In the genomic region with DNA sequence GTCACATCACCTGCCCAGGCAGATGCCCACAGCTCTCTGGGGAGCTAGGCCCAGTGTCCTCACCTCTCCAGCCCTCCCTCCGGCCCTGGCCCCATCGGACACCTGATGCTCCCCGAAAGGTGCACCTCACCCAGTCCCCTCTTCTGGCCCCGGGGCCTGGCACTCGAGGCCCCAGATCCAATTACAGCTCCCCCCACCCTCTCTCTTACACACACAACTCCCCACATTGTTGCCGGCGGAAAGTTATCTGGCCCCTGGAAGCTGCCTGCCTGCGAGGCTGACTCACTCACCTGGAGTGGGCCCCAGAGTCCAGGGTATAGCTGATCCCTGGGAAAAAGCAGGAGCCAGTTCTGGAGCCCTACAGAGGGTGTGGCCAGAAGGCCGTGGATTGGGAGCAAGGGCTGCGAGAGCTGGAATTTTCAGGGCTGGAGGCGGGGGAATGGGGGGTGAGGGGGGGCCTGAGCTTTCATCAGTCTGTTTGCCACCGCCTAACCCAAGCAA, we compare ENCODE assay signal across 8 cellular contexts. TPM values are rescaled to one million over a fixed set of nuclear protein-coding genes. Genes with fewer than 3 reads are reported as not detected.
DNase-seq lines count a peak whose midpoint lies in the region; TF ChIP-seq lines count a peak whose summit lies in the region.
"Had no signal": no experiment of that assay in that cellular context is flagged by ENCODE, and none has a peak within 500 bp of the region (broad histone marks: within the 10 kb centered on the region; RNA-seq: fewer than 3 reads in every experiment).

No MANE protein-coding gene starts in this region.

- no peak overlapping the region for H3K27ac Mint-ChIP-seq in neural crest cell (ENCODE audit: unreplicated experiment)
- H3K27ac Mint-ChIP-seq: activated T-cell treated with anti-CD3 and anti-CD28 coated beads, Interleukin-2, amount 50 U/mL, for 72 hours had no signal

- H3K4me1 Mint-ChIP-seq in neural crest cell: peaks cover 7% of the 10 kb centered on the region

- H3K27me3 Mint-ChIP-seq in neural crest cell (ENCODE audit: low read depth): peaks cover 66% of the 10 kb centered on the region

- BruUV-seq in OCI-LY7 (replicated peaks; lab: Mats Ljungman, UMichigan): no TSS peak

- H4K20me1 ChIP-seq in OCI-LY7 (ENCODE audit: insufficient read depth, low read length): no peaks in the 10 kb centered on the region

- no peaks in the 10 kb centered on the region for H3K9me3 Mint-ChIP-seq in neural crest cell
- H3K9me3 Mint-ChIP-seq: activated T-cell treated with anti-CD3 and anti-CD28 coated beads, Interleukin-2, amount 50 U/mL, for 72 hours had no signal

- CTCF ChIA-PET in OCI-LY7 (lab: Charles Lee; ENCODE audit: unreplicated experiment): interaction anchor here (0.6 to 1.1 kb wide), 2 partner anchors 66 to 311 kb away, joined by 3 to 4 read pairs; no protein-coding TSS in a partner anchor

- TF ChIP-seq CTCF in neural crest cell (conservative IDR thresholded peaks at IDR 0.05) (no peak), OCI-LY7 (conservative IDR thresholded peaks at IDR 0.05; ENCODE audit: low read length) (no peak)

- H3K79me2 ChIP-seq in OCI-LY7 (ENCODE audit: insufficient read depth, low read depth, low read length): no peaks in the 10 kb centered on the region

- no peak overlapping the region for H3K4me2 ChIP-seq in OCI-LY7 (ENCODE audit: low read length)

- H3K27ac ChIP-seq in angular gyrus (ENCODE audit: low read depth, low read length) (peak overlapping the region; percentile 88), OCI-LY7 (ENCODE audit: low read depth, low read length, poor library complexity, severe bottlenecking) (no peak overlapping the region)

- peaks cover 7% of the 10 kb centered on the region; the same call in 1 of the 2 replicates for H3K36me3 ChIP-seq in OCI-LY7 (ENCODE audit: insufficient read depth, low read length)

- H3K9me2 ChIP-seq in OCI-LY7 (ENCODE audit: insufficient read depth, low read length): no peaks in the 10 kb centered on the region

- no peaks in the 10 kb centered on the region for H3K9me3 ChIP-seq in OCI-LY7 (ENCODE audit: low read length)

- H2AFZ ChIP-seq in OCI-LY7 (ENCODE audit: low read length): no peak overlapping the region

- H3K36me3 Mint-ChIP-seq in neural crest cell (ENCODE audit: low read depth): no peaks in the 10 kb centered on the region

- DNase-seq in HK-2 (ENCODE audit: unreplicated experiment) (peak; percentile 71), neural crest cell (ENCODE audit: low read depth, low spot score) (no peak), OCI-LY7 (ENCODE audit: low spot score) (no peak), DMS 273 (lab: John Stamatoyannopoulos, UW; ENCODE audit: unreplicated experiment) (no peak)
- no peak for DNase-seq in activated CD4-positive, alpha-beta T cell treated with anti-CD3 and anti-CD28 coated beads for 1 hour
- DNase-seq: activated T-cell treated with anti-CD3 and anti-CD28 coated beads, Interleukin-2, amount 50 U/mL, for 72 hours; KG1 had no signal

- H3K4me3 Mint-ChIP-seq in neural crest cell: peak overlapping the region; percentile 51

- POLR2A ChIA-PET in OCI-LY7 (lab: Charles Lee): interaction anchor here (2.2 kb wide), 1 partner anchor 29 kb away, joined by 16 read pairs; the partner anchor contains the start of gene MAD2L2

- peaks cover 26% of the 10 kb centered on the region for H3K4me1 ChIP-seq in OCI-LY7 (ENCODE audit: insufficient read depth, low read length, poor library complexity, severe bottlenecking)

- no peak overlapping the region for H3K4me3 ChIP-seq in OCI-LY7 (ENCODE audit: low read depth, low read length, poor library complexity, severe bottlenecking)

- intact Hi-C loops in OCI-LY7 (cut with micrococcal nuclease; ENCODE audit: unreplicated experiment): loop anchor here (10.0 kb wide), 1 partner anchor 312 kb away; no protein-coding TSS in a partner anchor

RNA-seq across cellular contexts. Expression of gene FBXO2, which starts 1.1 kb away (rescaled TPM):
- total RNA-seq in neural crest cell (0.30 and 0.61 TPM in 2 replicates), OCI-LY7 (2022) (6.0 and 6.1 TPM in 2 replicates)
- 1.8 and 2.7 TPM in 2 replicates for total RNA-seq in OCI-LY7 (2014; rRNA removed; shearing (Covaris generic))

RNA-seq across cellular contexts. Expression of gene FBXO44, which starts 1.5 kb away (rescaled TPM):
- total RNA-seq in neural crest cell (9.7 and 10.7 TPM in 2 replicates), OCI-LY7 (2022) (16.4 and 20.8 TPM in 2 replicates)
- total RNA-seq in OCI-LY7 (2014; rRNA removed; shearing (Covaris generic)): 11.4 and 16.2 TPM in 2 replicates

RNA-seq across cellular contexts. Expression of gene FBXO6, which starts 10.8 kb away (rescaled TPM):
- total RNA-seq in neural crest cell (1.2 and 1.5 TPM in 2 replicates), OCI-LY7 (2022) (1.4 and 1.7 TPM in 2 replicates)
- 0.38 and 0.57 TPM in 2 replicates for total RNA-seq in OCI-LY7 (2014; rRNA removed; shearing (Covaris generic))

RNA-seq across cellular contexts. Expression of gene MAD2L2, which starts 27.8 kb away (rescaled TPM):
- total RNA-seq in neural crest cell (106 and 111 TPM in 2 replicates), OCI-LY7 (2022) (89.7 and 97.8 TPM in 2 replicates)
- total RNA-seq in OCI-LY7 (2014; rRNA removed; shearing (Covaris generic)): 121 and 144 TPM in 2 replicates

RNA-seq across cellular contexts. Expression of gene DRAXIN, which starts 38.4 kb away (rescaled TPM):
- total RNA-seq in neural crest cell: 9.7 TPM in 2 replicates
- total RNA-seq in OCI-LY7 (2014; rRNA removed; shearing (Covaris generic)): 0.05 and 0.19 TPM in 2 replicates
- 0.11 and 0.15 TPM in 2 replicates for total RNA-seq in OCI-LY7 (2022)
